In the genomic region with DNA sequence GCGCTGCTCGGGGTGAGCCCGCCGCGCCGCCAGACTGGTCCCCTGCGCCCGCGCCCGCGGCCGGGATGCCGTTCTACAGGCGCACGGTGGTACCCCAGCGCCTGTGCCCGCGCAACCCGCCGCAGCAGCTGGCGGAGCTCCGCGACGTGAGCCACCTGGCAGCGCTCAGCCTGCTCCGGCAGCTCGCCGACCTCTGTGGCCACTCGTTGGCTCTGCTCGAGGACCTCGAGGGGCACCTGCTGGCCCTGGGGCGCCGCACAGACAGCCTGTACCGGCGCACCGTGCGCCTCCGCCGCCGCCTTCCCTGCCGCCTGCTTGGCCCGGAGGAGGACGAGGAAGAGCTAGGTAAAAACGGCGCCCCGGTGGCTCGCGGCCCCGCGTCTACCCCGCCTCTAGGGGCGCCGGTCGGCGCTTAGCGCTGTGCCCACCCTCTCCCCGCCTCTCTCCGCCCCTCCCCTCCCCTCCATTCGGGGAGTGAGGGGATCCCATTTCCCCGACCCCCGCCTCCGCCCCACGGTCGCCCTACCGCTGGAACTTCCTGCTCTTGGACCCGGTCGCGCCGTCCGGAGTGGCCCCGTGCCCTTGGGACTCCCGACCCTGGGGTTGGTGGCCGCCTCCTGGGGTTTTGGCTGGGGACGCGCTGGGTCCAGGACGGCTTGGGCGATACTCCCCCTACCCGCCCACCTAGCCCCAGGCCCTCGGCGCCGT, we compare ENCODE assay signal across 1 cellular context.
TF ChIP-seq lines count a peak whose summit lies in the region.

No MANE protein-coding gene starts in this region.

TF ChIP-seq in K562, 482 proteins besides CTCF, POLR2A, EP300 and RAD21 (continued from another document):
- TF ChIP-seq, protein P1, sequence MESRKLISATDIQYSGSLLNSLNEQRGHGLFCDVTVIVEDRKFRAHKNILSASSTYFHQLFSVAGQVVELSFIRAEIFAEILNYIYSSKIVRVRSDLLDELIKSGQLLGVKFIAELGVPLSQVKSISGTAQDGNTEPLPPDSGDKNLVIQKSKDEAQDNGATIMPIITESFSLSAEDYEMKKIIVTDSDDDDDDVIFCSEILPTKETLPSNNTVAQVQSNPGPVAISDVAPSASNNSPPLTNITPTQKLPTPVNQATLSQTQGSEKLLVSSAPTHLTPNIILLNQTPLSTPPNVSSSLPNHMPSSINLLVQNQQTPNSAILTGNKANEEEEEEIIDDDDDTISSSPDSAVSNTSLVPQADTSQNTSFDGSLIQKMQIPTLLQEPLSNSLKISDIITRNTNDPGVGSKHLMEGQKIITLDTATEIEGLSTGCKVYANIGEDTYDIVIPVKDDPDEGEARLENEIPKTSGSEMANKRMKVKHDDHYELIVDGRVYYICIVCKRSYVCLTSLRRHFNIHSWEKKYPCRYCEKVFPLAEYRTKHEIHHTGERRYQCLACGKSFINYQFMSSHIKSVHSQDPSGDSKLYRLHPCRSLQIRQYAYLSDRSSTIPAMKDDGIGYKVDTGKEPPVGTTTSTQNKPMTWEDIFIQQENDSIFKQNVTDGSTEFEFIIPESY (CRISPR knock-in tag; IDR thresholded peaks at IDR 0.05), result no peak
- TF ChIP-seq RCOR1 (IDR thresholded peaks at IDR 0.05; ENCODE audit: borderline replicate concordance in 1 of 2, low read depth in 2 of 2, low read length in 2 of 2) (no peak), FOSL1 (tag; conservative IDR thresholded peaks at IDR 0.05) (no peak), TAF7 (tag; IDR thresholded peaks at IDR 0.05) (no peak), NR3C1 (CRISPR knock-in tag; IDR thresholded peaks at IDR 0.05) (no peak), NR4A1 (CRISPR knock-in tag; IDR thresholded peaks at IDR 0.05) (no peak), NR4A1 (tag; IDR thresholded peaks at IDR 0.05) (no peak), ZNF282 (CRISPR knock-in tag; IDR thresholded peaks at IDR 0.05) (no peak), ZNF124 (CRISPR knock-in tag; IDR thresholded peaks at IDR 0.05) (no peak), ZNF184 (CRISPR knock-in tag; IDR thresholded peaks at IDR 0.05) (no peak), ZNF239 (CRISPR knock-in tag; IDR thresholded peaks at IDR 0.05) (no peak)
- TF ChIP-seq, protein P2, sequence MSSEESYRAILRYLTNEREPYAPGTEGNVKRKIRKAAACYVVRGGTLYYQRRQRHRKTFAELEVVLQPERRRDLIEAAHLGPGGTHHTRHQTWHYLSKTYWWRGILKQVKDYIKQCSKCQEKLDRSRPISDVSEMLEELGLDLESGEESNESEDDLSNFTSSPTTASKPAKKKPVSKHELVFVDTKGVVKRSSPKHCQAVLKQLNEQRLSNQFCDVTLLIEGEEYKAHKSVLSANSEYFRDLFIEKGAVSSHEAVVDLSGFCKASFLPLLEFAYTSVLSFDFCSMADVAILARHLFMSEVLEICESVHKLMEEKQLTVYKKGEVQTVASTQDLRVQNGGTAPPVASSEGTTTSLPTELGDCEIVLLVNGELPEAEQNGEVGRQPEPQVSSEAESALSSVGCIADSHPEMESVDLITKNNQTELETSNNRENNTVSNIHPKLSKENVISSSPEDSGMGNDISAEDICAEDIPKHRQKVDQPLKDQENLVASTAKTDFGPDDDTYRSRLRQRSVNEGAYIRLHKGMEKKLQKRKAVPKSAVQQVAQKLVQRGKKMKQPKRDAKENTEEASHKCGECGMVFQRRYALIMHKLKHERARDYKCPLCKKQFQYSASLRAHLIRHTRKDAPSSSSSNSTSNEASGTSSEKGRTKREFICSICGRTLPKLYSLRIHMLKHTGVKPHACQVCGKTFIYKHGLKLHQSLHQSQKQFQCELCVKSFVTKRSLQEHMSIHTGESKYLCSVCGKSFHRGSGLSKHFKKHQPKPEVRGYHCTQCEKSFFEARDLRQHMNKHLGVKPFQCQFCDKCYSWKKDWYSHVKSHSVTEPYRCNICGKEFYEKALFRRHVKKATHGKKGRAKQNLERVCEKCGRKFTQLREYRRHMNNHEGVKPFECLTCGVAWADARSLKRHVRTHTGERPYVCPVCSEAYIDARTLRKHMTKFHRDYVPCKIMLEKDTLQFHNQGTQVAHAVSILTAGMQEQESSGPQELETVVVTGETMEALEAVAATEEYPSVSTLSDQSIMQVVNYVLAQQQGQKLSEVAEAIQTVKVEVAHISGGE (CRISPR knock-in tag; IDR thresholded peaks at IDR 0.05), result no peak
